Comparison of ENCODE assay signal across 1 cellular context in genomic region chr3:78919021-78919755, GRCh38.
TF ChIP-seq lines count a peak whose summit lies in the region.

No MANE protein-coding gene starts in this region.

TF ChIP-seq in HepG2, 621 proteins besides CTCF, POLR2A, EP300 and RAD21 (continued from another document and continues in another):
- TF ChIP-seq ZNF800 (CRISPR knock-in tag; IDR thresholded peaks at IDR 0.05) (0 out of 2 replicates have a peak, but pooled peaks have one; percentile 25), SIX1 (CRISPR knock-in tag; IDR thresholded peaks at IDR 0.05; ENCODE audit: borderline replicate concordance) (peak; percentile 58; the same call in 1 of the 2 replicates), ZNF576 (CRISPR knock-in tag; IDR thresholded peaks at IDR 0.05) (no peak), PRMT3 (CRISPR knock-in tag; IDR thresholded peaks at IDR 0.05; ENCODE audit: borderline replicate concordance, low read depth) (no peak), PITX1 (CRISPR knock-in tag; IDR thresholded peaks at IDR 0.05) (peak; percentile 96), NCOR1 (IDR thresholded peaks at IDR 0.05; ENCODE audit: borderline replicate concordance, low read length) (no peak), ZNF317 (CRISPR knock-in tag; IDR thresholded peaks at IDR 0.05) (peak; percentile 61; the same call in 1 of the 2 replicates), SOX6 (IDR thresholded peaks at IDR 0.05) (no peak), SOX6 (CRISPR knock-in tag; IDR thresholded peaks at IDR 0.05) (peak; percentile 76), POGZ (CRISPR knock-in tag; IDR thresholded peaks at IDR 0.05) (peak; percentile 93), HDAC2 (CRISPR knock-in tag; IDR thresholded peaks at IDR 0.05) (peak; percentile 52), CBX2 (IDR thresholded peaks at IDR 0.05; ENCODE audit: low read depth, low read length) (no peak), CBX2 (CRISPR knock-in tag; IDR thresholded peaks at IDR 0.05; ENCODE audit: low read depth) (no peak), NFIC (IDR thresholded peaks at IDR 0.05; ENCODE audit: low read length) (peak; percentile 80), CREM (IDR thresholded peaks at IDR 0.05) (peak; percentile 59; the same call in 1 of the 2 replicates), CREM (CRISPR knock-in tag; IDR thresholded peaks at IDR 0.05) (no peak), SSRP1 (CRISPR knock-in tag; IDR thresholded peaks at IDR 0.05) (peak; percentile 40; the same call in 1 of the 2 replicates), ZNF318 (CRISPR knock-in tag; IDR thresholded peaks at IDR 0.05) (no peak), AHDC1 (CRISPR knock-in tag; IDR thresholded peaks at IDR 0.05; ENCODE audit: borderline replicate concordance) (peak; percentile 93), FOXP4 (CRISPR knock-in tag; IDR thresholded peaks at IDR 0.05) (peak; percentile 54; the same call in 1 of the 2 replicates), HMG20A (CRISPR knock-in tag; IDR thresholded peaks at IDR 0.05; ENCODE audit: borderline replicate concordance) (0 out of 2 replicates have a peak, but pooled peaks have one; percentile 44), MIXL1 (CRISPR knock-in tag; IDR thresholded peaks at IDR 0.05) (peak; percentile 52; the same call in 1 of the 2 replicates), TARDBP (CRISPR knock-in tag; IDR thresholded peaks at IDR 0.05) (0 out of 2 replicates have a peak, but pooled peaks have one; percentile 34), ONECUT2 (CRISPR knock-in tag; IDR thresholded peaks at IDR 0.05) (peak; percentile 94), GATAD2A (CRISPR knock-in tag; IDR thresholded peaks at IDR 0.05) (peak; percentile 90), FOSL1 (CRISPR knock-in tag; IDR thresholded peaks at IDR 0.05; ENCODE audit: borderline replicate concordance) (peak; percentile 41; the same call in 1 of the 2 replicates), FOXA3 (CRISPR knock-in tag; IDR thresholded peaks at IDR 0.05) (peak; percentile 95), HDAC1 (CRISPR knock-in tag; IDR thresholded peaks at IDR 0.05) (peak; percentile 44), MEF2D (CRISPR knock-in tag; IDR thresholded peaks at IDR 0.05) (peak; percentile 55; the same call in 1 of the 2 replicates), ISL2 (CRISPR knock-in tag; IDR thresholded peaks at IDR 0.05) (peak; percentile 81), MIER3 (CRISPR knock-in tag; IDR thresholded peaks at IDR 0.05; ENCODE audit: borderline replicate concordance) (peak; percentile 19; the same call in 1 of the 2 replicates), YEATS4 (CRISPR knock-in tag; IDR thresholded peaks at IDR 0.05; ENCODE audit: borderline replicate concordance) (peak; percentile 34; the same call in 1 of the 2 replicates), RXRB (CRISPR knock-in tag; IDR thresholded peaks at IDR 0.05; ENCODE audit: borderline replicate concordance) (peak; percentile 57; the same call in 1 of the 2 replicates), SALL1 (CRISPR knock-in tag; IDR thresholded peaks at IDR 0.05) (peak; percentile 50; the same call in 1 of the 2 replicates), ZSCAN9 (CRISPR knock-in tag; IDR thresholded peaks at IDR 0.05; ENCODE audit: borderline replicate concordance) (no peak), FOXP1 (IDR thresholded peaks at IDR 0.05) (no peak), FOXP1 (CRISPR knock-in tag; IDR thresholded peaks at IDR 0.05) (peak; percentile 67; the same call in 1 of the 2 replicates), ZNF891 (CRISPR knock-in tag; IDR thresholded peaks at IDR 0.05) (no peak), ZNF550 (CRISPR knock-in tag; IDR thresholded peaks at IDR 0.05; ENCODE audit: borderline replicate concordance) (no peak), ZFP36L2 (CRISPR knock-in tag; IDR thresholded peaks at IDR 0.05) (0 out of 2 replicates have a peak, but pooled peaks have one; percentile 36), RAD51 (IDR thresholded peaks at IDR 0.05; ENCODE audit: borderline replicate concordance) (no peak), ARID5B (CRISPR knock-in tag; IDR thresholded peaks at IDR 0.05) (peak; percentile 89)
